16 cellular contexts compared by ENCODE assay signal in genomic region chr7:332020-332517, GRCh38. TPM values are rescaled to one million over a fixed set of nuclear protein-coding genes. Genes with fewer than 3 reads are reported as not detected.
A peak's percentile ranks its signal among the peaks of the same experiment; 100 is the strongest.
DNase-seq lines count a peak whose midpoint lies in the region; ATAC-seq, FAIRE-seq and TF ChIP-seq lines count a peak whose summit lies in the region.
"Had no signal": no experiment of that assay in that cellular context is flagged by ENCODE, and none has a peak within 500 bp of the region (broad histone marks: within the 10 kb centered on the region; RNA-seq: fewer than 3 reads in every experiment).

No MANE protein-coding gene starts in this region.

- H3K27me3 Mint-ChIP-seq in glutamatergic neuron (ENCODE audit: unreplicated experiment): peaks cover 15% of the 10 kb centered on the region

- no peak overlapping the region; the same call in 2 of the 3 replicates for H3K4me3 ChIP-seq in A549
- no peak overlapping the region for H3K4me3 ChIP-seq in hepatocyte
- H3K4me3 ChIP-seq in pancreas: peak overlapping the region in 2 of 4 donors; percentile 33 to 45
- H3K4me3 ChIP-seq: lung had no signal

- POLR2A ChIA-PET in A549 (lab: Yijun Ruan, JAX): interaction anchor here (1.7 kb wide), 1 partner anchor 103 kb away, joined by 6 read pairs; no protein-coding TSS in a partner anchor

- H3K4me1 ChIP-seq in A549: peaks cover 12% of the 10 kb centered on the region
- peaks cover 32% of the 10 kb centered on the region for H3K4me1 ChIP-seq in hepatocyte (ENCODE audit: insufficient read depth)
- H3K4me1 ChIP-seq in pancreas: peaks cover 21 to 25% (median 24%) of the 10 kb centered on the region in 3 donors

- no peak for TF ChIP-seq RAD21 in A549 (conservative IDR thresholded peaks at IDR 0.05 in 1 of 2, IDR thresholded peaks at IDR 0.05 in 1 of 2)

- no peaks in the 10 kb centered on the region for H3K9me2 ChIP-seq in hepatocyte (replicated peaks; ENCODE audit: insufficient read depth)

- no peaks in the 10 kb centered on the region for H3K27me3 ChIP-seq in hepatocyte
- no peaks in the 10 kb centered on the region for H3K27me3 ChIP-seq in pancreas
- H3K27me3 ChIP-seq: cardiac muscle cell, gastrocnemius medialis had no signal

- no peaks in the 10 kb centered on the region for H3K36me3 Mint-ChIP-seq in glutamatergic neuron (ENCODE audit: unreplicated experiment)
- H3K36me3 Mint-ChIP-seq: naive B cell had no signal

- H3K36me3 ChIP-seq in hepatocyte (replicated peaks; ENCODE audit: insufficient read depth, low read depth) (no peaks in the 10 kb centered on the region), pancreas (no peaks in the 10 kb centered on the region)
- H3K36me3 ChIP-seq: cardiac muscle cell, gastrocnemius medialis had no signal

- no peak for TF ChIP-seq POLR2A in A549 (IDR thresholded peaks at IDR 0.05; ENCODE audit: low read length)

- ATAC-seq in A549 (no peak), pancreas (peak; percentile 14 to 46 (median 24)), GM21717 (IDR thresholded peaks at IDR 0.05; ENCODE audit: unreplicated experiment) (no peak)

- no peaks in the 10 kb centered on the region for H3K9me3 ChIP-seq in A549
- H3K9me3 ChIP-seq in hepatocyte (ENCODE audit: low read depth): no peaks in the 10 kb centered on the region
- no peaks in the 10 kb centered on the region for H3K9me3 ChIP-seq in pancreas
- H3K9me3 ChIP-seq: gastrocnemius medialis had no signal

- CTCF ChIA-PET in A549 (lab: Yijun Ruan, JAX): interaction anchor here (0.6 to 5.4 kb wide), 23 partner anchors 10 to 541 kb away, joined by 3 to 78 read pairs (median 5); partner anchors contain the start of gene PDGFA

- H3K79me2 ChIP-seq in hepatocyte: no peaks in the 10 kb centered on the region

- FAIRE-seq in A549 (lab: Jason Lieb, UNC) (no peak), pancreas (lab: Jason Lieb, UNC) (no peak)
- FAIRE-seq: GM18507 had no signal

- no peak for TF ChIP-seq CTCF in A549 (IDR thresholded peaks at IDR 0.05)
- no peak for TF ChIP-seq CTCF in hepatocyte (IDR thresholded peaks at IDR 0.05; ENCODE audit: poor library complexity)
- TF ChIP-seq CTCF in pancreas (IDR thresholded peaks at IDR 0.05): no peak
- no peak for TF ChIP-seq CTCF in glutamatergic neuron (IDR thresholded peaks at IDR 0.05; ENCODE audit: partially characterized antibody, unreplicated experiment)

- intact Hi-C loops in pancreas (cut with DNase I): loop anchor here in 1 of 3 donors (10.0 kb wide), 1 partner anchor 303 kb away; no protein-coding TSS in a partner anchor

- H3K27ac ChIP-seq in A549 (peak overlapping the region; percentile 81 to 87), hepatocyte (no peak overlapping the region), pancreas (peak overlapping the region; percentile 80 to 89 (median 80))
- H3K27ac ChIP-seq: cardiac muscle cell had no signal

- no peak for DNase-seq in A549 (ENCODE audit: low read depth in 1 of 2, low spot score in 1 of 2)
- peak; percentile 34 for DNase-seq in D341Med (ENCODE audit: low spot score)
- DNase-seq in hepatocyte (ENCODE audit: low spot score): no peak
- peak in 5 of 6 donors; percentile 49 to 82 (median 70) for DNase-seq in pancreas
- DNase-seq in AML-193 (lab: John Stamatoyannopoulos, UW): no peak
- DNase-seq in glutamatergic neuron: no peak

- H3K4me2 ChIP-seq in A549 (peak overlapping the region; percentile 100), hepatocyte (peak overlapping the region; percentile 90)

- no peak overlapping the region for H3K27ac Mint-ChIP-seq in glutamatergic neuron (ENCODE audit: unreplicated experiment)
- H3K27ac Mint-ChIP-seq: activated CD4-positive, alpha-beta T cell treated with anti-CD3 and anti-CD28 coated beads, Interleukin-2, amount 10 ng/mL, durations not matched to agents 24 days and 14 days; naive B cell; progenitor cell of endocrine pancreas had no signal

- no peak overlapping the region for H2AFZ ChIP-seq in hepatocyte

- 86% methylated on average over 13 of the region's 23 CpGs for WGBS in A549 (ENCODE audit: missing lambda C conversion rate)
- 85% methylated on average over 23 of the region's 23 CpGs for WGBS in hepatocyte (ENCODE audit: low lambda C conversion rate, missing lambda C conversion rate)
- 31 to 40% methylated on average over 21 to 23 of the region's 23 CpGs for WGBS in pancreas, 2 donors

- H3K4me3 Mint-ChIP-seq in glutamatergic neuron (ENCODE audit: unreplicated experiment): no peak overlapping the region
- H3K4me3 Mint-ChIP-seq: activated CD4-positive, alpha-beta T cell treated with anti-CD3 and anti-CD28 coated beads, Interleukin-2, amount 10 ng/mL, durations not matched to agents 24 days and 14 days had no signal

- H3K9me3 Mint-ChIP-seq in glutamatergic neuron (ENCODE audit: unreplicated experiment): peaks cover 15% of the 10 kb centered on the region

- no peaks in the 10 kb centered on the region for H3K4me1 Mint-ChIP-seq in glutamatergic neuron (ENCODE audit: low read depth, unreplicated experiment)

- H4K20me1 ChIP-seq in hepatocyte (ENCODE audit: insufficient read depth, poor library complexity, severe bottlenecking): no peaks in the 10 kb centered on the region

- TF ChIP-seq EP300 in A549 (IDR thresholded peaks at IDR 0.05): no peak

TF ChIP-seq in A549, 52 proteins besides CTCF, POLR2A, EP300 and RAD21:
- TF ChIP-seq ZNF302 (CRISPR knock-in tag; IDR thresholded peaks at IDR 0.05) (no peak), ATOH8 (CRISPR knock-in tag; IDR thresholded peaks at IDR 0.05; ENCODE audit: low read depth) (no peak), MAX (IDR thresholded peaks at IDR 0.05) (no peak), ZSCAN20 (CRISPR knock-in tag; IDR thresholded peaks at IDR 0.05) (no peak), RNF2 (IDR thresholded peaks at IDR 0.05; ENCODE audit: borderline replicate concordance, low read depth) (no peak), ELK1 (IDR thresholded peaks at IDR 0.05; ENCODE audit: low read depth, low read length) (no peak), KDM1A (IDR thresholded peaks at IDR 0.05; ENCODE audit: low read depth) (no peak)

RNA-seq across cellular contexts. Expression of gene FOXL3, which starts 42.1 kb away (rescaled TPM):
- polyA plus RNA-seq in A549 (2011; rRNA removed): not detected in 2 replicates
- not detected in 2 replicates for polyA plus RNA-seq in A549 (2012; cell fraction: cytosol; rRNA removed)
- polyA plus RNA-seq in A549 (2012; cell fraction: nucleus; rRNA removed): not detected in 2 replicates
- not detected in 3 replicates for polyA plus RNA-seq in A549 (2017; fragmentation: RNase III; extraction: RNeasy Plus Mini Kit Qiagen cat#74134 plus additional on column Dnase treatment)
- not detected in 2 replicates for polyA minus RNA-seq in A549 (2011; rRNA and poly(A)+ RNA removed)
- not detected in 2 replicates for total RNA-seq in hepatocyte
- polyA plus RNA-seq in hepatocyte: not detected in 2 replicates
- total RNA-seq in pancreas: not detected
- not detected for polyA plus RNA-seq in pancreas
- total RNA-seq in glutamatergic neuron (ENCODE audit: unreplicated experiment): not detected
- total RNA-seq: activated CD4-positive, alpha-beta T cell treated with anti-CD3 and anti-CD28 coated beads, Interleukin-2, amount 10 ng/mL, durations not matched to agents 24 days and 14 days; cardiac muscle cell; gastrocnemius medialis; lung; progenitor cell of endocrine pancreas; smooth muscle cell had no signal
- polyA plus RNA-seq: adipose tissue, cardiac muscle cell, lung, smooth muscle cell had no signal

Comparison
In these comparisons a context has a peak if more than half of its experiments do, and no peak if none do; other contexts are left out.
1. ATAC-seq: peak in pancreas (4 of 4); none in A549 (0 of 2) and GM21717 (single experiment).
2. DNase-seq: peak in D341Med (single experiment) and pancreas (5 of 6); none in A549 (0 of 2), hepatocyte (single experiment), AML-193 (0 of 2) and glutamatergic neuron (single experiment).